In genomic region chr1:205521646-205522150, GRCh38 we compare ENCODE assay signal across 18 cellular contexts. TPM values are rescaled to one million over a fixed set of nuclear protein-coding genes. Genes with fewer than 3 reads are reported as not detected.
DNase-seq lines count a peak whose midpoint lies in the region; ATAC-seq and TF ChIP-seq lines count a peak whose summit lies in the region.
"Had no signal": no experiment of that assay in that cellular context is flagged by ENCODE, and none has a peak within 500 bp of the region (broad histone marks: within the 10 kb centered on the region; RNA-seq: fewer than 3 reads in every experiment).

No MANE protein-coding gene starts in this region.

- H3K27me3 Mint-ChIP-seq in brain (peaks cover 9% of the 10 kb centered on the region), neural progenitor cell (ENCODE audit: insufficient read depth, low read depth) (peaks cover 10% of the 10 kb centered on the region)
- H3K27me3 Mint-ChIP-seq: CD4-positive, alpha-beta T cell had no signal

- DNase-seq in DND-41 (no peak), neural progenitor cell (ENCODE audit: low spot score) (peak; percentile 47), cortex of kidney (lab: John Stamatoyannopoulos, UW) (no peak), tibial artery (no peak), amniotic stem cell (lab: John Stamatoyannopoulos, UW) (no peak)
- DNase-seq: ACHN; CD4-positive, alpha-beta T cell; DMS79 treated with DMSO at 0.1 percent for 48 hours; KG1; NCI-H146; NCI-H2081; NCI-H510A treated with DMSO at 0.1 percent for 48 hours; SIG-M5 had no signal

- intact Hi-C loops in tibial artery (cut with DNase I; ENCODE audit: low total_unique reads) = no loop called here

- H3K27ac Mint-ChIP-seq in brain = peak overlapping the region in 3 of 5 experiments; percentile 41 to 92 (median 79)
- H3K27ac Mint-ChIP-seq in neural progenitor cell = peak overlapping the region; percentile 42
- H3K27ac Mint-ChIP-seq: CD4-positive, alpha-beta T cell; GM23338 had no signal

- no peak overlapping the region for H3K4me3 Mint-ChIP-seq in brain
- no peak overlapping the region for H3K4me3 Mint-ChIP-seq in neural progenitor cell
- H3K4me3 Mint-ChIP-seq: CD4-positive, alpha-beta T cell; GM23338 had no signal

- H3K4me1 Mint-ChIP-seq in brain = peaks cover 57% of the 10 kb centered on the region
- H3K4me1 Mint-ChIP-seq in neural progenitor cell = peaks cover 29% of the 10 kb centered on the region

- ATAC-seq in DND-41 (ENCODE audit: insufficient read depth, low read depth) (peak; percentile 10; the same call in 1 of the 3 replicates), HG02642 (IDR thresholded peaks at IDR 0.05; ENCODE audit: poor library complexity, unreplicated experiment) (no peak)
- ATAC-seq: GM12878, GM23338 had no signal

- peak overlapping the region; percentile 19 for H3K4me2 ChIP-seq in BLaER1
- H3K4me2 ChIP-seq in DND-41 (ENCODE audit: insufficient read depth, low read length) = no peak overlapping the region
- no peak overlapping the region for H3K4me2 ChIP-seq in neural progenitor cell
- H3K4me2 ChIP-seq: GM23338 had no signal

- H3K27ac ChIP-seq in BLaER1 (no peak overlapping the region), DND-41 (ENCODE audit: low read length) (no peak overlapping the region), neural progenitor cell (no peak overlapping the region), tibial artery (no peak overlapping the region)

- H2AFZ ChIP-seq in DND-41 (ENCODE audit: low read depth, low read length) (no peak overlapping the region), neural progenitor cell (replicated peaks) (no peak overlapping the region)
- H2AFZ ChIP-seq: GM23338 had no signal

- H3K9me3 Mint-ChIP-seq in brain (no peaks in the 10 kb centered on the region), neural progenitor cell (no peaks in the 10 kb centered on the region)
- H3K9me3 Mint-ChIP-seq: CD4-positive, alpha-beta T cell; GM23338 had no signal

- no peaks in the 10 kb centered on the region for H3K9me3 ChIP-seq in BLaER1
- no peaks in the 10 kb centered on the region for H3K9me3 ChIP-seq in DND-41 (ENCODE audit: insufficient read depth, low read length, severe bottlenecking)
- no peaks in the 10 kb centered on the region for H3K9me3 ChIP-seq in neural progenitor cell (ENCODE audit: low read depth)
- no peaks in the 10 kb centered on the region for H3K9me3 ChIP-seq in tibial artery

- H3K36me3 Mint-ChIP-seq in brain = no peaks in the 10 kb centered on the region
- H3K36me3 Mint-ChIP-seq in neural progenitor cell = no peaks in the 10 kb centered on the region

- H3K4me3 ChIP-seq in BLaER1 (no peak overlapping the region), DND-41 (ENCODE audit: low read depth in 1 of 2, low read length in 2 of 2) (no peak overlapping the region), neural progenitor cell (no peak overlapping the region), tibial artery (no peak overlapping the region)
- H3K4me3 ChIP-seq: GM12878, GM23338 had no signal

- peaks cover 24% of the 10 kb centered on the region for H3K36me3 ChIP-seq in BLaER1
- no peaks in the 10 kb centered on the region for H3K36me3 ChIP-seq in DND-41 (ENCODE audit: insufficient read depth, low read length)
- no peaks in the 10 kb centered on the region for H3K36me3 ChIP-seq in neural progenitor cell
- H3K36me3 ChIP-seq in tibial artery = peaks cover 23 to 36% (median 25%) of the 10 kb centered on the region in 3 donors

- no peak for TF ChIP-seq CTCF in DND-41 (IDR thresholded peaks at IDR 0.05; ENCODE audit: borderline replicate concordance, extremely low read depth, low read length, poor library complexity, severe bottlenecking)
- TF ChIP-seq CTCF in brain (conservative IDR thresholded peaks at IDR 0.05) = no peak
- TF ChIP-seq CTCF in neural progenitor cell (IDR thresholded peaks at IDR 0.05) = no peak
- TF ChIP-seq CTCF in tibial artery (IDR thresholded peaks at IDR 0.05) = no peak

- H3K27me3 ChIP-seq in BLaER1 (no peaks in the 10 kb centered on the region), DND-41 (ENCODE audit: insufficient read depth, low read length, poor library complexity) (no peaks in the 10 kb centered on the region), neural progenitor cell (no peaks in the 10 kb centered on the region), tibial artery (no peaks in the 10 kb centered on the region)

- no peaks in the 10 kb centered on the region for H3F3A ChIP-seq in neural progenitor cell (ENCODE audit: low read depth)

- H3K4me1 ChIP-seq in BLaER1 = peaks cover 18% of the 10 kb centered on the region
- no peaks in the 10 kb centered on the region for H3K4me1 ChIP-seq in DND-41 (ENCODE audit: insufficient read depth, low read length)
- H3K4me1 ChIP-seq in neural progenitor cell = no peaks in the 10 kb centered on the region
- peaks cover 0 to 46% (median 31%) of the 10 kb centered on the region in 4 donors for H3K4me1 ChIP-seq in tibial artery

- H4K20me1 ChIP-seq in BLaER1 = peaks cover 65% of the 10 kb centered on the region
- peaks cover 15% of the 10 kb centered on the region for H4K20me1 ChIP-seq in DND-41 (ENCODE audit: insufficient read depth, low read length)
- peaks cover 37% of the 10 kb centered on the region for H4K20me1 ChIP-seq in neural progenitor cell (ENCODE audit: low read depth)

- H3K9ac ChIP-seq in BLaER1 = no peak overlapping the region
- H3K9ac ChIP-seq in DND-41 (ENCODE audit: low read depth, low read length) = no peak overlapping the region
- H3K9ac ChIP-seq in neural progenitor cell = no peak overlapping the region

- no peaks in the 10 kb centered on the region for H3K79me2 ChIP-seq in DND-41 (ENCODE audit: insufficient read depth, low read length)
- H3K79me2 ChIP-seq in neural progenitor cell (ENCODE audit: low read depth) = no peaks in the 10 kb centered on the region

RNA-seq across cellular contexts. Expression of gene CDK18, which starts 17.2 kb away (rescaled TPM):
- 73.1 TPM for polyA plus RNA-seq in brain (ENCODE audit: insufficient read depth, low read depth, low replicate concordance)
- total RNA-seq in neural progenitor cell (ENCODE audit: low replicate concordance) = 14.1 and 25.5 TPM in 2 replicates
